In genomic region chr18:79400091-79400590, GRCh38 we compare ENCODE assay signal across 1 cellular context.
TF ChIP-seq lines count a peak whose summit lies in the region.

No MANE protein-coding gene starts in this region.

TF ChIP-seq in GM23338, 12 proteins besides CTCF, POLR2A, EP300 and RAD21 (continued from another document):
- TF ChIP-seq REST (IDR thresholded peaks at IDR 0.05; ENCODE audit: unreplicated experiment): no peak
TF ChIP-seq in GM23338: peak in this region for 0.
